Comparison of ENCODE assay signal across 18 cellular contexts in genomic region chr5:134130239-134130945, GRCh38. TPM values are rescaled to one million over a fixed set of nuclear protein-coding genes. Genes with fewer than 3 reads are reported as not detected.
DNase-seq lines count a peak whose midpoint lies in the region; ATAC-seq and TF ChIP-seq lines count a peak whose summit lies in the region.
"Had no signal": no experiment of that assay in that cellular context is flagged by ENCODE, and none has a peak within 500 bp of the region (broad histone marks: within the 10 kb centered on the region; RNA-seq: fewer than 3 reads in every experiment).

No MANE protein-coding gene starts in this region.

- H3K27ac ChIP-seq in CD8-positive, alpha-beta T cell (ENCODE audit: low read depth, low read length): peak overlapping the region; percentile 61
- no peak overlapping the region for H3K27ac ChIP-seq in prostate gland
- H3K27ac ChIP-seq: 22Rv1; BLaER1 treated with 17β-estradiol and CSF1 and Interleukin-3, amounts not matched to agents 10 nM and 100 nM; suprapubic skin had no signal

- H3K4me3 ChIP-seq in CD8-positive, alpha-beta T cell (ENCODE audit: low read depth, low read length): peak overlapping the region; percentile 43
- H3K4me3 ChIP-seq in prostate gland: no peak overlapping the region
- H3K4me3 ChIP-seq: BLaER1 treated with 17β-estradiol and CSF1 and Interleukin-3, amounts not matched to agents 10 nM and 100 nM; suprapubic skin had no signal

- POLR2A ChIA-PET in CD8-positive, alpha-beta T cell (lab: Charles Lee): interaction anchor here (1.1 to 22.5 kb wide), 2 partner anchors 88 to 97 kb away, joined by 5 to 249 read pairs; no protein-coding TSS in a partner anchor

- no peak for TF ChIP-seq POLR2A in prostate gland (IDR thresholded peaks at IDR 0.05)

- intact Hi-C loops in CD8-positive, alpha-beta T cell (cut with DNase I, micrococcal nuclease): no loop called here
- intact Hi-C loops in prostate gland (cut with DNase I): no loop called here

- H3K27me3 ChIP-seq in CD8-positive, alpha-beta T cell (ENCODE audit: insufficient read depth, low read length): no peaks in the 10 kb centered on the region
- no peaks in the 10 kb centered on the region for H3K27me3 ChIP-seq in prostate gland (replicated peaks; ENCODE audit: insufficient read depth)
- H3K27me3 ChIP-seq: BLaER1 treated with 17β-estradiol and CSF1 and Interleukin-3, amounts not matched to agents 10 nM and 100 nM; Peyer's patch; suprapubic skin had no signal

- H3K27me3 Mint-ChIP-seq in T-helper 1 cell treated with Interleukin-12 subunit alpha and Interleukin-12 subunit beta and Interleukin-4 antibody, amounts not matched to agents 30 μg/mL and 1 μg/mL, for 36 hours (ENCODE audit: low read depth): peaks cover 19% of the 10 kb centered on the region
- no peaks in the 10 kb centered on the region for H3K27me3 Mint-ChIP-seq in CD8-positive, alpha-beta T cell (ENCODE audit: low read depth)
- no peaks in the 10 kb centered on the region for H3K27me3 Mint-ChIP-seq in activated naive CD8-positive, alpha-beta T cell treated with anti-CD3 and anti-CD28 coated beads, Interleukin-2, amount 50 U/mL, for 24 hours
- peaks cover 2 to 3% of the 10 kb centered on the region in 2 donors for H3K27me3 Mint-ChIP-seq in natural killer cell treated with Interleukin-12 subunit alpha and Interleukin-12 subunit beta and Interleukin-15 and Interleukin-18, amount 100 ng/mL, for 72 hours

- no peak for TF ChIP-seq CTCF in CD8-positive, alpha-beta T cell (IDR thresholded peaks at IDR 0.05)
- TF ChIP-seq CTCF in prostate gland (IDR thresholded peaks at IDR 0.05): no peak

- CTCF ChIA-PET in CD8-positive, alpha-beta T cell (lab: Charles Lee): interaction anchor here (1.2 to 29.2 kb wide), 3 partner anchors 54 to 88 kb away, joined by 3 to 773 read pairs (median 4); no protein-coding TSS in a partner anchor

- peaks cover 49% of the 10 kb centered on the region for H3K36me3 Mint-ChIP-seq in T-helper 1 cell treated with Interleukin-12 subunit alpha and Interleukin-12 subunit beta and Interleukin-4 antibody, amounts not matched to agents 30 μg/mL and 1 μg/mL, for 36 hours (ENCODE audit: low read depth)
- peaks cover 87% of the 10 kb centered on the region for H3K36me3 Mint-ChIP-seq in CD8-positive, alpha-beta T cell
- peaks cover 27% of the 10 kb centered on the region for H3K36me3 Mint-ChIP-seq in activated naive CD8-positive, alpha-beta T cell treated with anti-CD3 and anti-CD28 coated beads, Interleukin-2, amount 50 U/mL, for 24 hours (ENCODE audit: low read depth)
- peaks cover 1% of the 10 kb centered on the region for H3K36me3 Mint-ChIP-seq in natural killer cell treated with Interleukin-12 subunit alpha and Interleukin-12 subunit beta and Interleukin-15 and Interleukin-18, amount 100 ng/mL, for 72 hours

- peaks cover 67% of the 10 kb centered on the region for H3K36me3 ChIP-seq in CD8-positive, alpha-beta T cell (ENCODE audit: insufficient read depth, low read length)
- no peaks in the 10 kb centered on the region for H3K36me3 ChIP-seq in prostate gland

- H3K27ac Mint-ChIP-seq in T-helper 1 cell treated with Interleukin-12 subunit alpha and Interleukin-12 subunit beta and Interleukin-4 antibody, amounts not matched to agents 30 μg/mL and 1 μg/mL, for 36 hours: peak overlapping the region; percentile 92
- peak overlapping the region; percentile 96 for H3K27ac Mint-ChIP-seq in CD8-positive, alpha-beta T cell
- peak overlapping the region; percentile 95 for H3K27ac Mint-ChIP-seq in activated naive CD8-positive, alpha-beta T cell treated with anti-CD3 and anti-CD28 coated beads, Interleukin-2, amount 50 U/mL, for 24 hours
- H3K27ac Mint-ChIP-seq in natural killer cell treated with Interleukin-12 subunit alpha and Interleukin-12 subunit beta and Interleukin-15 and Interleukin-18, amount 100 ng/mL, for 72 hours: peak overlapping the region in 1 of 2 donors; percentile 61

- 86% methylated on average over 8 of the region's 8 CpGs for WGBS in prostate gland

- H3K4me1 Mint-ChIP-seq in T-helper 1 cell treated with Interleukin-12 subunit alpha and Interleukin-12 subunit beta and Interleukin-4 antibody, amounts not matched to agents 30 μg/mL and 1 μg/mL, for 36 hours (ENCODE audit: low read depth): peaks cover 74% of the 10 kb centered on the region
- H3K4me1 Mint-ChIP-seq in CD8-positive, alpha-beta T cell (ENCODE audit: low read depth): peaks cover 96% of the 10 kb centered on the region
- peaks cover 97% of the 10 kb centered on the region for H3K4me1 Mint-ChIP-seq in activated naive CD8-positive, alpha-beta T cell treated with anti-CD3 and anti-CD28 coated beads, Interleukin-2, amount 50 U/mL, for 24 hours
- peaks cover 47 to 60% of the 10 kb centered on the region in 2 donors for H3K4me1 Mint-ChIP-seq in natural killer cell treated with Interleukin-12 subunit alpha and Interleukin-12 subunit beta and Interleukin-15 and Interleukin-18, amount 100 ng/mL, for 72 hours (ENCODE audit: low read depth in 2 of 2)

- H3K9me3 Mint-ChIP-seq in T-helper 1 cell treated with Interleukin-12 subunit alpha and Interleukin-12 subunit beta and Interleukin-4 antibody, amounts not matched to agents 30 μg/mL and 1 μg/mL, for 36 hours: no peaks in the 10 kb centered on the region
- H3K9me3 Mint-ChIP-seq in CD8-positive, alpha-beta T cell: no peaks in the 10 kb centered on the region
- no peaks in the 10 kb centered on the region for H3K9me3 Mint-ChIP-seq in activated naive CD8-positive, alpha-beta T cell treated with anti-CD3 and anti-CD28 coated beads, Interleukin-2, amount 50 U/mL, for 24 hours
- no peaks in the 10 kb centered on the region for H3K9me3 Mint-ChIP-seq in natural killer cell treated with Interleukin-12 subunit alpha and Interleukin-12 subunit beta and Interleukin-15 and Interleukin-18, amount 100 ng/mL, for 72 hours
- H3K9me3 Mint-ChIP-seq: brain had no signal

- no peak for DNase-seq in T-helper 1 cell
- peak in 1 of 7 experiments; percentile 30 for DNase-seq in CD8-positive, alpha-beta T cell
- DNase-seq in activated naive CD8-positive, alpha-beta T cell treated with anti-CD3 and anti-CD28 coated beads, Interleukin-2, amount 50 U/mL, for 24 hours: no peak
- DNase-seq in natural killer cell treated with Interleukin-12 subunit alpha and Interleukin-12 subunit beta and Interleukin-15 and Interleukin-18, amount 100 ng/mL, for 72 hours (ENCODE audit: low spot score): no peak
- no peak for DNase-seq in prostate gland (ENCODE audit: low spot score)
- DNase-seq in stimulated activated CD8-positive, alpha-beta memory T cell treated with anti-CD3 and anti-CD28 coated beads, Interleukin-4, amount 100 ng/mL, for 48 hours: no peak
- DNase-seq: DND-41, hypothalamus, KG1, NCI-H1092 treated with DMSO at 0.1 percent for 48 hours, NCI-H748 treated with DMSO at 0.1 percent for 48 hours had no signal

- no peak for ATAC-seq in CD8-positive, alpha-beta T cell
- no peak for ATAC-seq in activated naive CD8-positive, alpha-beta T cell treated with anti-CD3 and anti-CD28 coated beads, Interleukin-2, amount 50 U/mL, for 24 hours
- no peak for ATAC-seq in natural killer cell treated with Interleukin-12 subunit alpha and Interleukin-12 subunit beta and Interleukin-15 and Interleukin-18, amount 100 ng/mL, for 72 hours
- ATAC-seq in GM18868 (IDR thresholded peaks at IDR 0.05; ENCODE audit: unreplicated experiment): no peak

- H3K4me1 ChIP-seq in CD8-positive, alpha-beta T cell (ENCODE audit: insufficient read depth, low read length): peaks cover 97% of the 10 kb centered on the region
- H3K4me1 ChIP-seq in prostate gland (replicated peaks): peaks cover 9% of the 10 kb centered on the region

- H3K4me3 Mint-ChIP-seq in T-helper 1 cell treated with Interleukin-12 subunit alpha and Interleukin-12 subunit beta and Interleukin-4 antibody, amounts not matched to agents 30 μg/mL and 1 μg/mL, for 36 hours: peak overlapping the region; percentile 86
- peak overlapping the region; percentile 95 for H3K4me3 Mint-ChIP-seq in CD8-positive, alpha-beta T cell
- H3K4me3 Mint-ChIP-seq in activated naive CD8-positive, alpha-beta T cell treated with anti-CD3 and anti-CD28 coated beads, Interleukin-2, amount 50 U/mL, for 24 hours: peak overlapping the region; percentile 56
- H3K4me3 Mint-ChIP-seq in natural killer cell treated with Interleukin-12 subunit alpha and Interleukin-12 subunit beta and Interleukin-15 and Interleukin-18, amount 100 ng/mL, for 72 hours: peak overlapping the region; percentile 25
- H3K4me3 Mint-ChIP-seq: brain had no signal

- no peaks in the 10 kb centered on the region for H3K9me3 ChIP-seq in CD8-positive, alpha-beta T cell (ENCODE audit: low read length)
- H3K9me3 ChIP-seq in prostate gland: no peaks in the 10 kb centered on the region
- H3K9me3 ChIP-seq: BLaER1 treated with 17β-estradiol and CSF1 and Interleukin-3, amounts not matched to agents 10 nM and 100 nM; Peyer's patch; suprapubic skin had no signal

RNA-seq across cellular contexts. Expression of gene TCF7, which starts 15.9 kb away (rescaled TPM):
- total RNA-seq in CD8-positive, alpha-beta T cell: 100 to 1,000 TPM; 517 to 538 TPM
- 1 to 10 TPM; 2.6 to 6.1 TPM for total RNA-seq in natural killer cell treated with Interleukin-12 subunit alpha and Interleukin-12 subunit beta and Interleukin-15 and Interleukin-18, amount 100 ng/mL, for 72 hours
- 1 to 10 TPM; 8.1 to 9.8 TPM for total RNA-seq in prostate gland

RNA-seq across cellular contexts. Expression of gene SKP1, which starts 46.4 kb away (rescaled TPM):
- 100 to 1,000 TPM; 290 to 301 TPM for total RNA-seq in CD8-positive, alpha-beta T cell
- 100 to 1,000 TPM; 162 to 210 TPM for total RNA-seq in natural killer cell treated with Interleukin-12 subunit alpha and Interleukin-12 subunit beta and Interleukin-15 and Interleukin-18, amount 100 ng/mL, for 72 hours
- total RNA-seq in prostate gland: 100 to 1,000 TPM; 343 to 391 TPM

Comparison
In these comparisons a context has a peak if more than half of its experiments do, and no peak if none do; other contexts are left out.
1. H3K4me3 Mint-ChIP-seq: peak in every context shown above with its lines; median percentile 95 in CD8-positive, alpha-beta T cell; 86 in T-helper 1 cell treated with Interleukin-12 subunit alpha and Interleukin-12 subunit beta and Interleukin-4 antibody, amounts not matched to agents 30 μg/mL and 1 μg/mL, for 36 hours; 56 in activated naive CD8-positive, alpha-beta T cell treated with anti-CD3 and anti-CD28 coated beads, Interleukin-2, amount 50 U/mL, for 24 hours; 25 in natural killer cell treated with Interleukin-12 subunit alpha and Interleukin-12 subunit beta and Interleukin-15 and Interleukin-18, amount 100 ng/mL, for 72 hours.
2. RNA of gene TCF7, which starts 15.9 kb away (total RNA-seq): 517 to 538 TPM in CD8-positive, alpha-beta T cell; 8.1 to 9.8 TPM in prostate gland and 2.6 to 6.1 TPM in natural killer cell treated with Interleukin-12 subunit alpha and Interleukin-12 subunit beta and Interleukin-15 and Interleukin-18, amount 100 ng/mL, for 72 hours; every median in the first group is over 10 times any median in the second.